Comparison of ENCODE assay signal across 8 cellular contexts in the genomic region with DNA sequence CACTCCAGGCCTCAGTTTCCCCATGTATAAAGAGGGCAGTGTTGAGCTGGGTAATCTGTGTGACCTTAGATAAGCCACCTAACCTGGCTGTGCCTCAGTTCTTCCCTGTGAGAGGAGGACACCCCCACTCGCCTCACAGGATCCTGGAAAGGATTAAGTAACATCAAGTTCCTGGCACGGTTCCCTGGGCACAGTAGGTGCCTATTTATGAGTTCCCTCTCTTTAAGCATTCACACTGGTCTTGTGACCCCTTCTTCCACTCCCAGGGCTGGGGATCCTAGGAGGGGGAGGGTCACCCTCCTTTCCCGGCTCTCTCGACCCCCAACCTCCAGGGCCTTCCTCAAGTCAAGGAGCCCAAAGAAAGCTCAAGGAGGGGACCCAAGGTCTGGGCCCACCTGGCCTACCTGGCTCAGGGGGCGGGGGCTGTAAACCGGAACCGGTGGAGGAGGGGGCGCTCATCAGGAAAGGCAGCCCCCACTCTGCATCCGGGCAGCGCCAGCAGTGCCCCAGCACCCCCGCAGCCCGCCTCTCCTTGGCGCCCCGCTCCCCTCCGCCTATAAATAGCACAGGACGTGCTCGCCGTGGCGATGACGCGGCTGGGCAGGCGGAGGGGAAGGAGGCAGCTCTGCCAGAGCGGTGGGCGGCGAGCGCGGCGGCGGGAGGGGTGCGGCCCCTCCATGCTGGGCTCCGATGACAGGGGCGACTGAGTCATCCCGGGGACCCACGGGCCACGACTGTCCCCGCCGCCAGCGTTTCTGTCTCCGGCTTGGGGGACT. TPM values are rescaled to one million over a fixed set of nuclear protein-coding genes. Genes with fewer than 3 reads are reported as not detected.
DNase-seq lines count a peak whose midpoint lies in the region; ATAC-seq and TF ChIP-seq lines count a peak whose summit lies in the region.

No MANE protein-coding gene starts in this region.

- H3K9me3 ChIP-seq in endodermal cell (ENCODE audit: control insufficient read depth, low read length): no peaks in the 10 kb centered on the region
- H3K9me3 ChIP-seq in mucosa of stomach (ENCODE audit: control insufficient read depth, low read length): no peaks in the 10 kb centered on the region

- peaks cover 30% of the 10 kb centered on the region for H3K27me3 Mint-ChIP-seq in endodermal cell (ENCODE audit: insufficient read depth)

- peak overlapping the region; percentile 42 for H3K4me3 Mint-ChIP-seq in endodermal cell

- H3K27ac Mint-ChIP-seq in endodermal cell: no peak overlapping the region

- POLR2A ChIA-PET in AG04449 (lab: Yijun Ruan, JAX): interaction anchor here (1.7 to 3.3 kb wide), 2 partner anchors 8 to 10 kb away, joined by 6 to 13 read pairs; partner anchors contain the start of gene RPL19

- WGBS in endodermal cell (ENCODE audit: insufficient coverage in 1 of 2, insufficient read length in 1 of 2), 2 experiments: 20 to 25% methylated on average over 18 to 39 of the region's 39 CpGs

- TF ChIP-seq CTCF in AG04449 (IDR thresholded peaks at IDR 0.05; ENCODE audit: insufficient read depth, low read length, missing control alignments) (no peak), endodermal cell (conservative IDR thresholded peaks at IDR 0.05) (no peak)

- H3K36me3 ChIP-seq in endodermal cell (ENCODE audit: control insufficient read depth, insufficient read depth, low read length) (peaks cover 6% of the 10 kb centered on the region), mucosa of stomach (ENCODE audit: control insufficient read depth, insufficient read depth, low read length) (peaks cover 1% of the 10 kb centered on the region)

- CTCF ChIA-PET in AG04449 (lab: Yijun Ruan, JAX): interaction anchor here (0.8 to 13.8 kb wide), 10 partner anchors 15 to 412 kb away, joined by 3 to 429 read pairs (median 4); partner anchors contain the start of gene STAC2

- H3K4me1 ChIP-seq in endodermal cell (ENCODE audit: control insufficient read depth, insufficient read depth, low read length): peaks cover 4% of the 10 kb centered on the region
- H3K4me1 ChIP-seq in mucosa of stomach (ENCODE audit: control insufficient read depth, insufficient read depth, low read length): peaks cover 25% of the 10 kb centered on the region

- H3K36me3 Mint-ChIP-seq in endodermal cell (ENCODE audit: low read depth): peaks cover 7% of the 10 kb centered on the region

- no peak overlapping the region for H3K27ac ChIP-seq in endodermal cell (ENCODE audit: low read depth, low read length)

- H3K9ac ChIP-seq in endodermal cell (ENCODE audit: extremely low read depth, low read length, poor library complexity, severe bottlenecking): no peak overlapping the region
- peak overlapping the region; percentile 48 for H3K9ac ChIP-seq in mucosa of stomach (ENCODE audit: low read length)

- H3K27me3 ChIP-seq in endodermal cell (ENCODE audit: control insufficient read depth, insufficient read depth, low read length, poor library complexity, severe bottlenecking): peaks cover 20% of the 10 kb centered on the region
- H3K27me3 ChIP-seq in mucosa of stomach (ENCODE audit: control insufficient read depth, insufficient read depth, low read length): peaks cover 19% of the 10 kb centered on the region

- no peak for ATAC-seq in HG02571 (IDR thresholded peaks at IDR 0.05; ENCODE audit: unreplicated experiment)

- H3K4me3 ChIP-seq in AG04449 (ENCODE audit: low read depth, low read length) (peak overlapping the region; percentile 51), endodermal cell (ENCODE audit: low read length) (no peak overlapping the region), mucosa of stomach (ENCODE audit: low read length) (no peak overlapping the region)

- no peaks in the 10 kb centered on the region for H3K9me3 Mint-ChIP-seq in endodermal cell

- peaks cover 9% of the 10 kb centered on the region for H3K4me1 Mint-ChIP-seq in endodermal cell

- DNase-seq in AG04449 (ENCODE audit: low read depth, low spot score) (no peak), Kasumi-1 (lab: John Stamatoyannopoulos, UW) (peak; percentile 21 to 35), endodermal cell (peak; percentile 86), SW 1271 (lab: John Stamatoyannopoulos, UW) (no peak)
- DNase-seq in activated CD8-positive, alpha-beta memory T cell treated with anti-CD3 and anti-CD28 coated beads, Interleukin-2, amount 50 U/mL, for 1 hour (ENCODE audit: extremely low read depth): peak; percentile 68
- peak; percentile 53 to 84 for DNase-seq in stimulated activated CD8-positive, alpha-beta memory T cell treated with anti-CD3 and anti-CD28 coated beads, Interleukin-4, amount 100 ng/mL, for 4 hours (ENCODE audit: low read depth in 2 of 2, low spot score in 1 of 2)

RNA-seq across cellular contexts. Expression of gene RPL19, which starts 9.4 kb away (rescaled TPM):
- 1,000 to 10,000 TPM; 1,782 to 1,829 TPM for total RNA-seq in endodermal cell
- polyA plus RNA-seq in endodermal cell (2013, experiment 1 of 2): 2,533 TPM
- polyA plus RNA-seq in endodermal cell (2013, experiment 2 of 2): 2,401 TPM

RNA-seq across cellular contexts. Expression of gene CACNB1, which starts 12.0 kb away (rescaled TPM):
- 10 to 100 TPM; 12.2 to 13.2 TPM for total RNA-seq in endodermal cell
- polyA plus RNA-seq in endodermal cell (2013, experiment 1 of 2): 15.9 TPM
- 12.4 TPM for polyA plus RNA-seq in endodermal cell (2013, experiment 2 of 2)

RNA-seq across cellular contexts. Expression of gene STAC2, which starts 16.2 kb away (rescaled TPM):
- total RNA-seq in endodermal cell: under 1 TPM; 0.35 to 0.46 TPM
- 1.3 TPM for polyA plus RNA-seq in endodermal cell (2013, experiment 1 of 2)
- 1.2 TPM for polyA plus RNA-seq in endodermal cell (2013, experiment 2 of 2)

RNA-seq across cellular contexts. Expression of gene ARL5C, which starts 43.5 kb away (rescaled TPM):
- not detected for total RNA-seq in endodermal cell
- polyA plus RNA-seq in endodermal cell (2013, experiment 1 of 2): not detected
- polyA plus RNA-seq in endodermal cell (2013, experiment 2 of 2): not detected

RNA-seq across cellular contexts. Expression of gene PLXDC1, which starts 58.1 kb away (rescaled TPM):
- 1 to 10 TPM; 9.0 TPM for total RNA-seq in endodermal cell
- 2.3 TPM for polyA plus RNA-seq in endodermal cell (2013, experiment 1 of 2)
- 1.4 TPM for polyA plus RNA-seq in endodermal cell (2013, experiment 2 of 2)

Comparison
In these comparisons a context has a peak if more than half of its experiments do, and no peak if none do; other contexts are left out.
1. DNase-seq: peak in Kasumi-1 (2 of 2), activated CD8-positive, alpha-beta memory T cell treated with anti-CD3 and anti-CD28 coated beads, Interleukin-2, amount 50 U/mL, for 1 hour (single experiment), endodermal cell (single experiment) and stimulated activated CD8-positive, alpha-beta memory T cell treated with anti-CD3 and anti-CD28 coated beads, Interleukin-4, amount 100 ng/mL, for 4 hours (2 of 2); none in AG04449 (single experiment) and SW 1271 (0 of 2).